Comparison of ENCODE assay signal across 1 cellular context in genomic region chr12:69331846-69332684, GRCh38.
A peak's percentile ranks its signal among the peaks of the same experiment; 100 is the strongest.
TF ChIP-seq lines count a peak whose summit lies in the region.

No MANE protein-coding gene starts in this region.

TF ChIP-seq in HepG2, 621 proteins besides CTCF, POLR2A, EP300 and RAD21 (continued from another document and continues in another):
- TF ChIP-seq, protein P1, sequence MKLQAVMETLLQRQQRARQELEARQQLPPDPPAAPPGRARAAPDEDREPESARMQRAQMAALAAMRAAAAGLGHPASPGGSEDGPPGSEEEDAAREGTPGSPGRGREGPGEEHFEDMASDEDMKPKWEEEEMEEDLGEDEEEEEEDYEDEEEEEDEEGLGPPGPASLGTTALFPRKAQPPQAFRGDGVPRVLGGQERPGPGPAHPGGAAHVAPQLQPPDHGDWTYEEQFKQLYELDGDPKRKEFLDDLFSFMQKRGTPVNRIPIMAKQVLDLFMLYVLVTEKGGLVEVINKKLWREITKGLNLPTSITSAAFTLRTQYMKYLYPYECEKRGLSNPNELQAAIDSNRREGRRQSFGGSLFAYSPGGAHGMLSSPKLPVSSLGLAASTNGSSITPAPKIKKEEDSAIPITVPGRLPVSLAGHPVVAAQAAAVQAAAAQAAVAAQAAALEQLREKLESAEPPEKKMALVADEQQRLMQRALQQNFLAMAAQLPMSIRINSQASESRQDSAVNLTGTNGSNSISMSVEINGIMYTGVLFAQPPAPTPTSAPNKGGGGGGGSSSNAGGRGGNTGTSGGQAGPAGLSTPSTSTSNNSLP (IDR thresholded peaks at IDR 0.05; ENCODE audit: low read depth, low read length): no peak
- no peak for TF ChIP-seq ZNF296 (CRISPR knock-in tag; conservative IDR thresholded peaks at IDR 0.05)
- TF ChIP-seq ZNF816 (CRISPR knock-in tag; IDR thresholded peaks at IDR 0.05; ENCODE audit: borderline replicate concordance): no peak
- TF ChIP-seq KDM2A (CRISPR knock-in tag; IDR thresholded peaks at IDR 0.05; ENCODE audit: borderline replicate concordance, low read depth): no peak
- TF ChIP-seq PPARG (CRISPR knock-in tag; conservative IDR thresholded peaks at IDR 0.05): 0 out of 2 replicates have a peak, but pooled peaks have one; percentile 22
- TF ChIP-seq ZNF777 (CRISPR knock-in tag; IDR thresholded peaks at IDR 0.05): peak; percentile 49
- TF ChIP-seq GABPB1 (CRISPR knock-in tag; IDR thresholded peaks at IDR 0.05): no peak
- no peak for TF ChIP-seq ZNF552 (CRISPR knock-in tag; IDR thresholded peaks at IDR 0.05; ENCODE audit: borderline replicate concordance)
- TF ChIP-seq ZFP82 (CRISPR knock-in tag; IDR thresholded peaks at IDR 0.05; ENCODE audit: borderline replicate concordance): no peak
- no peak for TF ChIP-seq FOSL2 (CRISPR knock-in tag; IDR thresholded peaks at IDR 0.05)
- TF ChIP-seq RFX3 (CRISPR knock-in tag; IDR thresholded peaks at IDR 0.05): no peak
- TF ChIP-seq AKAP8 (CRISPR knock-in tag; IDR thresholded peaks at IDR 0.05): no peak
- no peak for TF ChIP-seq DRAP1 (CRISPR knock-in tag; IDR thresholded peaks at IDR 0.05)
- TF ChIP-seq SOX13 (IDR thresholded peaks at IDR 0.05): no peak
- no peak for TF ChIP-seq SOX13 (CRISPR knock-in tag; conservative IDR thresholded peaks at IDR 0.05 in 1 of 2, IDR thresholded peaks at IDR 0.05 in 1 of 2)
- TF ChIP-seq ZNF776 (CRISPR knock-in tag; IDR thresholded peaks at IDR 0.05): no peak
- TF ChIP-seq ZNF326 (CRISPR knock-in tag; IDR thresholded peaks at IDR 0.05; ENCODE audit: borderline replicate concordance): no peak
- TF ChIP-seq, protein P2, sequence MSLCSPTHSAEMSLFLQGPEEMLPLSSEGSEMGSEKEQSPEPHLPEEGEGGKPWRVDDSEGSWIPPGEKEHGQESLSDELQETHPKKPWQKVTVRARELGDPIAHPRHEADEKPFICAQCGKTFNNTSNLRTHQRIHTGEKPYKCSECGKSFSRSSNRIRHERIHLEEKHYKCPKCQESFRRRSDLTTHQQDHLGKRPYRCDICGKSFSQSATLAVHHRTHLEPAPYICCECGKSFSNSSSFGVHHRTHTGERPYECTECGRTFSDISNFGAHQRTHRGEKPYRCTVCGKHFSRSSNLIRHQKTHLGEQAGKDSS (CRISPR knock-in tag; IDR thresholded peaks at IDR 0.05; ENCODE audit: borderline replicate concordance, low read depth): no peak
- TF ChIP-seq ZSCAN29 (CRISPR knock-in tag; conservative IDR thresholded peaks at IDR 0.05): no peak
- no peak for TF ChIP-seq LCORL (IDR thresholded peaks at IDR 0.05)
- no peak for TF ChIP-seq LCORL (CRISPR knock-in tag; IDR thresholded peaks at IDR 0.05)
- no peak for TF ChIP-seq KMT2A (CRISPR knock-in tag; IDR thresholded peaks at IDR 0.05)
- TF ChIP-seq MYC (CRISPR knock-in tag; IDR thresholded peaks at IDR 0.05; ENCODE audit: borderline replicate concordance): no peak; the same call in 1 of the 2 replicates
- no peak for TF ChIP-seq SAFB2 (CRISPR knock-in tag; IDR thresholded peaks at IDR 0.05; ENCODE audit: borderline replicate concordance, low read depth)
- no peak for TF ChIP-seq HOXA3 (CRISPR knock-in tag; IDR thresholded peaks at IDR 0.05)
- TF ChIP-seq, protein P3, sequence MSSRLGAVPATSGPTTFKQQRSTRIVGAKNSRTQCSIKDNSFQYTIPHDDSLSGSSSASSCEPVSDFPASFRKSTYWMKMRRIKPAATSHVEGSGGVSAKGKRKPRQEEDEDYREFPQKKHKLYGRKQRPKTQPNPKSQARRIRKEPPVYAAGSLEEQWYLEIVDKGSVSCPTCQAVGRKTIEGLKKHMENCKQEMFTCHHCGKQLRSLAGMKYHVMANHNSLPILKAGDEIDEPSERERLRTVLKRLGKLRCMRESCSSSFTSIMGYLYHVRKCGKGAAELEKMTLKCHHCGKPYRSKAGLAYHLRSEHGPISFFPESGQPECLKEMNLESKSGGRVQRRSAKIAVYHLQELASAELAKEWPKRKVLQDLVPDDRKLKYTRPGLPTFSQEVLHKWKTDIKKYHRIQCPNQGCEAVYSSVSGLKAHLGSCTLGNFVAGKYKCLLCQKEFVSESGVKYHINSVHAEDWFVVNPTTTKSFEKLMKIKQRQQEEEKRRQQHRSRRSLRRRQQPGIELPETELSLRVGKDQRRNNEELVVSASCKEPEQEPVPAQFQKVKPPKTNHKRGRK (CRISPR knock-in tag; IDR thresholded peaks at IDR 0.05): no peak
- TF ChIP-seq, protein P4, sequence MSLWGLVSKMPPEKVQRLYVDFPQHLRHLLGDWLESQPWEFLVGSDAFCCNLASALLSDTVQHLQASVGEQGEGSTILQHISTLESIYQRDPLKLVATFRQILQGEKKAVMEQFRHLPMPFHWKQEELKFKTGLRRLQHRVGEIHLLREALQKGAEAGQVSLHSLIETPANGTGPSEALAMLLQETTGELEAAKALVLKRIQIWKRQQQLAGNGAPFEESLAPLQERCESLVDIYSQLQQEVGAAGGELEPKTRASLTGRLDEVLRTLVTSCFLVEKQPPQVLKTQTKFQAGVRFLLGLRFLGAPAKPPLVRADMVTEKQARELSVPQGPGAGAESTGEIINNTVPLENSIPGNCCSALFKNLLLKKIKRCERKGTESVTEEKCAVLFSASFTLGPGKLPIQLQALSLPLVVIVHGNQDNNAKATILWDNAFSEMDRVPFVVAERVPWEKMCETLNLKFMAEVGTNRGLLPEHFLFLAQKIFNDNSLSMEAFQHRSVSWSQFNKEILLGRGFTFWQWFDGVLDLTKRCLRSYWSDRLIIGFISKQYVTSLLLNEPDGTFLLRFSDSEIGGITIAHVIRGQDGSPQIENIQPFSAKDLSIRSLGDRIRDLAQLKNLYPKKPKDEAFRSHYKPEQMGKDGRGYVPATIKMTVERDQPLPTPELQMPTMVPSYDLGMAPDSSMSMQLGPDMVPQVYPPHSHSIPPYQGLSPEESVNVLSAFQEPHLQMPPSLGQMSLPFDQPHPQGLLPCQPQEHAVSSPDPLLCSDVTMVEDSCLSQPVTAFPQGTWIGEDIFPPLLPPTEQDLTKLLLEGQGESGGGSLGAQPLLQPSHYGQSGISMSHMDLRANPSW (CRISPR knock-in tag; IDR thresholded peaks at IDR 0.05; ENCODE audit: borderline replicate concordance): no peak
- TF ChIP-seq TMF1 (CRISPR knock-in tag; IDR thresholded peaks at IDR 0.05; ENCODE audit: low read depth): no peak
- no peak for TF ChIP-seq AKNA (CRISPR knock-in tag; IDR thresholded peaks at IDR 0.05; ENCODE audit: borderline replicate concordance)
- TF ChIP-seq, protein P5, sequence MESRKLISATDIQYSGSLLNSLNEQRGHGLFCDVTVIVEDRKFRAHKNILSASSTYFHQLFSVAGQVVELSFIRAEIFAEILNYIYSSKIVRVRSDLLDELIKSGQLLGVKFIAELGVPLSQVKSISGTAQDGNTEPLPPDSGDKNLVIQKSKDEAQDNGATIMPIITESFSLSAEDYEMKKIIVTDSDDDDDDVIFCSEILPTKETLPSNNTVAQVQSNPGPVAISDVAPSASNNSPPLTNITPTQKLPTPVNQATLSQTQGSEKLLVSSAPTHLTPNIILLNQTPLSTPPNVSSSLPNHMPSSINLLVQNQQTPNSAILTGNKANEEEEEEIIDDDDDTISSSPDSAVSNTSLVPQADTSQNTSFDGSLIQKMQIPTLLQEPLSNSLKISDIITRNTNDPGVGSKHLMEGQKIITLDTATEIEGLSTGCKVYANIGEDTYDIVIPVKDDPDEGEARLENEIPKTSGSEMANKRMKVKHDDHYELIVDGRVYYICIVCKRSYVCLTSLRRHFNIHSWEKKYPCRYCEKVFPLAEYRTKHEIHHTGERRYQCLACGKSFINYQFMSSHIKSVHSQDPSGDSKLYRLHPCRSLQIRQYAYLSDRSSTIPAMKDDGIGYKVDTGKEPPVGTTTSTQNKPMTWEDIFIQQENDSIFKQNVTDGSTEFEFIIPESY (CRISPR knock-in tag; IDR thresholded peaks at IDR 0.05): no peak
- TF ChIP-seq CREM (IDR thresholded peaks at IDR 0.05): no peak
- TF ChIP-seq CREM (CRISPR knock-in tag; IDR thresholded peaks at IDR 0.05): no peak
- TF ChIP-seq ZNF660 (CRISPR knock-in tag; IDR thresholded peaks at IDR 0.05; ENCODE audit: borderline replicate concordance, low read depth): no peak
- TF ChIP-seq ZBTB49 (CRISPR knock-in tag; IDR thresholded peaks at IDR 0.05; ENCODE audit: borderline replicate concordance): no peak
- TF ChIP-seq, protein P6, sequence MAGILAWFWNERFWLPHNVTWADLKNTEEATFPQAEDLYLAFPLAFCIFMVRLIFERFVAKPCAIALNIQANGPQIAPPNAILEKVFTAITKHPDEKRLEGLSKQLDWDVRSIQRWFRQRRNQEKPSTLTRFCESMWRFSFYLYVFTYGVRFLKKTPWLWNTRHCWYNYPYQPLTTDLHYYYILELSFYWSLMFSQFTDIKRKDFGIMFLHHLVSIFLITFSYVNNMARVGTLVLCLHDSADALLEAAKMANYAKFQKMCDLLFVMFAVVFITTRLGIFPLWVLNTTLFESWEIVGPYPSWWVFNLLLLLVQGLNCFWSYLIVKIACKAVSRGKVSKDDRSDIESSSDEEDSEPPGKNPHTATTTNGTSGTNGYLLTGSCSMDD (CRISPR knock-in tag; IDR thresholded peaks at IDR 0.05): no peak
- TF ChIP-seq ZNF383 (CRISPR knock-in tag; IDR thresholded peaks at IDR 0.05; ENCODE audit: borderline replicate concordance): no peak
- TF ChIP-seq ZNF558 (CRISPR knock-in tag; IDR thresholded peaks at IDR 0.05; ENCODE audit: borderline replicate concordance): no peak; the same call in 1 of the 2 replicates
- TF ChIP-seq ZFP36L1 (CRISPR knock-in tag; IDR thresholded peaks at IDR 0.05): no peak
- TF ChIP-seq, protein P7, sequence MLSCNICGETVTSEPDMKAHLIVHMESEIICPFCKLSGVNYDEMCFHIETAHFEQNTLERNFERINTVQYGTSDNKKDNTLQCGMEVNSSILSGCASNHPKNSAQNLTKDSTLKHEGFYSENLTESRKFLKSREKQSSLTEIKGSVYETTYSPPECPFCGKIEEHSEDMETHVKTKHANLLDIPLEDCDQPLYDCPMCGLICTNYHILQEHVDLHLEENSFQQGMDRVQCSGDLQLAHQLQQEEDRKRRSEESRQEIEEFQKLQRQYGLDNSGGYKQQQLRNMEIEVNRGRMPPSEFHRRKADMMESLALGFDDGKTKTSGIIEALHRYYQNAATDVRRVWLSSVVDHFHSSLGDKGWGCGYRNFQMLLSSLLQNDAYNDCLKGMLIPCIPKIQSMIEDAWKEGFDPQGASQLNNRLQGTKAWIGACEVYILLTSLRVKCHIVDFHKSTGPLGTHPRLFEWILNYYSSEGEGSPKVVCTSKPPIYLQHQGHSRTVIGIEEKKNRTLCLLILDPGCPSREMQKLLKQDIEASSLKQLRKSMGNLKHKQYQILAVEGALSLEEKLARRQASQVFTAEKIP (CRISPR knock-in tag; IDR thresholded peaks at IDR 0.05; ENCODE audit: borderline replicate concordance): no peak
- TF ChIP-seq CENPT (CRISPR knock-in tag; IDR thresholded peaks at IDR 0.05; ENCODE audit: low read depth): no peak
- 0 out of 2 replicates have a peak, but pooled peaks have one; percentile 47 for TF ChIP-seq ZBTB20 (CRISPR knock-in tag; IDR thresholded peaks at IDR 0.05; ENCODE audit: borderline replicate concordance, low read depth)
- TF ChIP-seq NR3C1 (CRISPR knock-in tag; IDR thresholded peaks at IDR 0.05): no peak
- 0 out of 2 replicates have a peak, but pooled peaks have one; percentile 56 for TF ChIP-seq ZNF256 (CRISPR knock-in tag; conservative IDR thresholded peaks at IDR 0.05)
- TF ChIP-seq SMAD9 (CRISPR knock-in tag; IDR thresholded peaks at IDR 0.05): no peak
- no peak for TF ChIP-seq FOXA3 (CRISPR knock-in tag; IDR thresholded peaks at IDR 0.05)
- TF ChIP-seq ZNF317 (CRISPR knock-in tag; IDR thresholded peaks at IDR 0.05): no peak
- TF ChIP-seq ATF7 (IDR thresholded peaks at IDR 0.05): no peak
- no peak for TF ChIP-seq ATF7 (CRISPR knock-in tag; IDR thresholded peaks at IDR 0.05)
- TF ChIP-seq HOXD1 (CRISPR knock-in tag; IDR thresholded peaks at IDR 0.05): 0 out of 2 replicates have a peak, but pooled peaks have one; percentile 21
